ENCODE assay signal across 13 cellular contexts in genomic region chr1:149925751-149926150, GRCh38. TPM values are rescaled to one million over a fixed set of nuclear protein-coding genes. Genes with fewer than 3 reads are reported as not detected.
A peak's percentile ranks its signal among the peaks of the same experiment; 100 is the strongest.
DNase-seq lines count a peak whose midpoint lies in the region; ATAC-seq and TF ChIP-seq lines count a peak whose summit lies in the region.
"Had no signal": no experiment of that assay in that cellular context is flagged by ENCODE, and none has a peak within 500 bp of the region (broad histone marks: within the 10 kb centered on the region; RNA-seq: fewer than 3 reads in every experiment).

No MANE protein-coding gene starts in this region.

- ATAC-seq in activated T-helper 17 cell treated with anti-CD3 and anti-CD28 coated beads, Interleukin-2, amount 50 U/mL, for 72 hours (replicated peaks): no peak
- ATAC-seq in activated CD4-positive, CD25-positive, alpha-beta regulatory T cell treated with anti-CD3 and anti-CD28 coated beads, Interleukin-2, amount 50 U/mL, for 24 hours: no peak

- H3K79me2 ChIP-seq in H9 (ENCODE audit: insufficient read depth, low read length): peaks cover 8% of the 10 kb centered on the region; the same call in 1 of the 2 replicates

- no peaks in the 10 kb centered on the region for H3K27me3 Mint-ChIP-seq in H9 (ENCODE audit: low read depth)
- H3K27me3 Mint-ChIP-seq in activated T-helper 17 cell treated with anti-CD3 and anti-CD28 coated beads, Interleukin-2, amount 50 U/mL, for 72 hours: no peaks in the 10 kb centered on the region
- H3K27me3 Mint-ChIP-seq in mesothelial cell of epicardium (ENCODE audit: low read depth): no peaks in the 10 kb centered on the region

- H3K9me3 ChIP-seq in BLaER1 treated with 17β-estradiol and CSF1 and Interleukin-3, amounts not matched to agents 10 nM and 100 nM (replicated peaks in 1 of 11): no peaks in the 10 kb centered on the region
- no peaks in the 10 kb centered on the region for H3K9me3 ChIP-seq in H9 (ENCODE audit: control insufficient read depth, low read depth, low read length)
- no peaks in the 10 kb centered on the region for H3K9me3 ChIP-seq in HAP-1
- H3K9me3 ChIP-seq in colonic mucosa: no peaks in the 10 kb centered on the region
- H3K9me3 ChIP-seq: ascending aorta, spleen had no signal

- H3K27ac ChIP-seq in BLaER1 treated with 17β-estradiol and CSF1 and Interleukin-3, amounts not matched to agents 10 nM and 100 nM: no peak overlapping the region
- H3K27ac ChIP-seq in H9 (ENCODE audit: insufficient read length, low read depth, low read length) (no peak overlapping the region), colonic mucosa (no peak overlapping the region)
- H3K27ac ChIP-seq: ascending aorta, spleen had no signal

- peaks cover 11% of the 10 kb centered on the region for H3K79me1 ChIP-seq in H9 (ENCODE audit: insufficient read depth, low read depth, low read length, poor library complexity, severe bottlenecking)

- no peak overlapping the region for H2BK20ac ChIP-seq in H9 (ENCODE audit: low read depth, low read length, poor library complexity, severe bottlenecking)

- no peak overlapping the region for H4K91ac ChIP-seq in H9 (ENCODE audit: insufficient read length, low read depth, low read length)

- peaks cover 17 to 26% of the 10 kb centered on the region in 2 experiments for H3K4me1 Mint-ChIP-seq in H9
- peaks cover 30% of the 10 kb centered on the region for H3K4me1 Mint-ChIP-seq in activated T-helper 17 cell treated with anti-CD3 and anti-CD28 coated beads, Interleukin-2, amount 50 U/mL, for 72 hours
- peaks cover 35% of the 10 kb centered on the region for H3K4me1 Mint-ChIP-seq in mesothelial cell of epicardium

- H3K56ac ChIP-seq in H9 (ENCODE audit: insufficient read length, low read depth, low read length): no peak overlapping the region

- peaks cover 35 to 60% (median 45%) of the 10 kb centered on the region in 10 experiments for H3K4me1 ChIP-seq in BLaER1 treated with 17β-estradiol and CSF1 and Interleukin-3, amounts not matched to agents 10 nM and 100 nM
- H3K4me1 ChIP-seq in H9 (ENCODE audit: insufficient read depth, low read length) (peaks cover 2% of the 10 kb centered on the region; the same call in 1 of the 2 replicates), HAP-1 (peaks cover 9% of the 10 kb centered on the region), colonic mucosa (peaks cover 4% of the 10 kb centered on the region)

- no peak overlapping the region for H3K23ac ChIP-seq in H9 (ENCODE audit: insufficient read length, low read depth, low read length)

- H3K36me3 ChIP-seq in BLaER1 treated with 17β-estradiol and CSF1 and Interleukin-3, amounts not matched to agents 10 nM and 100 nM: peaks cover 47 to 59% (median 53%) of the 10 kb centered on the region in 11 experiments
- H3K36me3 ChIP-seq in HAP-1 (replicated peaks) (peaks cover 54% of the 10 kb centered on the region), colonic mucosa (peaks cover 22% of the 10 kb centered on the region)

- intact Hi-C loops in colonic mucosa (cut with DNase I): loop anchor here (2.0 kb wide), 1 partner anchor 35 kb away; no protein-coding TSS in a partner anchor

- H2BK15ac ChIP-seq in H9 (ENCODE audit: low read depth, low read length): no peak overlapping the region

- H3K4me3 ChIP-seq in BLaER1 treated with 17β-estradiol and CSF1 and Interleukin-3, amounts not matched to agents 10 nM and 100 nM: peak overlapping the region; percentile 81 to 97 (median 90); a peak in 16 of 20 replicates
- H3K4me3 ChIP-seq in HAP-1: no peak overlapping the region
- H3K4me3 ChIP-seq in colonic mucosa: no peak overlapping the region

- no peaks in the 10 kb centered on the region; a peak in 1 of 5 replicates for H3K9me3 Mint-ChIP-seq in H9
- no peaks in the 10 kb centered on the region for H3K9me3 Mint-ChIP-seq in activated T-helper 17 cell treated with anti-CD3 and anti-CD28 coated beads, Interleukin-2, amount 50 U/mL, for 72 hours
- H3K9me3 Mint-ChIP-seq in mesothelial cell of epicardium: no peaks in the 10 kb centered on the region

- no peak overlapping the region for H4K5ac ChIP-seq in H9 (ENCODE audit: insufficient read length, low read depth, low read length)

- H3K4ac ChIP-seq in H9 (ENCODE audit: low read depth, low read length): no peak overlapping the region

- peaks cover 11% of the 10 kb centered on the region for H3K23me2 ChIP-seq in H9 (ENCODE audit: insufficient read length, low read depth, low read length, poor library complexity, severe bottlenecking)

- no peak for DNase-seq in H9
- no peak for DNase-seq in mesothelial cell of epicardium (ENCODE audit: low spot score in 2 of 2, unreplicated experiment in 2 of 2)
- no peak for DNase-seq in T-helper 9 cell
- DNase-seq in HAP-1 (ENCODE audit: low spot score in 2 of 2): no peak
- no peak for DNase-seq in colonic mucosa
- DNase-seq: activated CD4-positive, alpha-beta T cell treated with anti-CD3 and anti-CD28 coated beads, Interleukin-2, amount 50 U/mL, for 48 hours; NCI-H1105 treated with DMSO at 0.1 percent for 48 hours; NCI-H510A treated with DMSO at 0.1 percent for 48 hours; spleen had no signal

- no peak overlapping the region for H2BK12ac ChIP-seq in H9 (ENCODE audit: insufficient read length, low read depth, low read length)

- TF ChIP-seq CTCF in H9 (conservative IDR thresholded peaks at IDR 0.05) (no peak), mesothelial cell of epicardium (IDR thresholded peaks at IDR 0.05; ENCODE audit: unreplicated experiment) (no peak), colonic mucosa (IDR thresholded peaks at IDR 0.05) (no peak)

- H3K18ac ChIP-seq in H9 (ENCODE audit: insufficient read length, low read depth, low read length): no peak overlapping the region

- H2BK5ac ChIP-seq in H9 (ENCODE audit: insufficient read length, low read length): no peak overlapping the region

- no peaks in the 10 kb centered on the region for H3K27me3 ChIP-seq in BLaER1 treated with 17β-estradiol and CSF1 and Interleukin-3, amounts not matched to agents 10 nM and 100 nM
- H3K27me3 ChIP-seq in H9 (ENCODE audit: insufficient read depth, low read length): no peaks in the 10 kb centered on the region
- H3K27me3 ChIP-seq in HAP-1 (ENCODE audit: low read depth): no peaks in the 10 kb centered on the region
- H3K27me3 ChIP-seq in colonic mucosa: no peaks in the 10 kb centered on the region
- H3K27me3 ChIP-seq: ascending aorta, spleen had no signal

- peak overlapping the region; percentile 84 to 98 (median 94) for H3K4me2 ChIP-seq in BLaER1 treated with 17β-estradiol and CSF1 and Interleukin-3, amounts not matched to agents 10 nM and 100 nM
- H3K4me2 ChIP-seq in H9 (ENCODE audit: insufficient read depth, insufficient read length, low read length): no peak overlapping the region

- H3K9ac ChIP-seq in BLaER1 treated with 17β-estradiol and CSF1 and Interleukin-3, amounts not matched to agents 10 nM and 100 nM: peak overlapping the region in 7 of 11 experiments; percentile 2 to 91 (median 90); a peak in 7 of 22 replicates
- H3K9ac ChIP-seq in H9 (ENCODE audit: extremely low read depth, insufficient read length, low read length) (no peak overlapping the region), colonic mucosa (ENCODE audit: low read depth in 2 of 2, low read length in 2 of 2) (no peak overlapping the region)

- H3K4me3 Mint-ChIP-seq in H9: peak overlapping the region; percentile 97 to 100
- peak overlapping the region; percentile 99 for H3K4me3 Mint-ChIP-seq in activated T-helper 17 cell treated with anti-CD3 and anti-CD28 coated beads, Interleukin-2, amount 50 U/mL, for 72 hours
- H3K4me3 Mint-ChIP-seq in mesothelial cell of epicardium: peak overlapping the region; percentile 99

- WGBS in H9 (ENCODE audit: extremely low coverage, insufficient read length, low lambda C conversion rate): no CpG with 5 or more reads among the region's 2 CpGs

- H4K8ac ChIP-seq in H9 (replicated peaks; ENCODE audit: insufficient read length, low read depth, low read length): no peak overlapping the region

- no peak overlapping the region for H3K14ac ChIP-seq in H9 (ENCODE audit: insufficient read depth, low read length)

- H3K36me3 Mint-ChIP-seq in H9 (ENCODE audit: insufficient read depth in 1 of 3, low read depth in 3 of 3) (peaks cover 33 to 54% (median 49%) of the 10 kb centered on the region in 3 experiments), mesothelial cell of epicardium (peaks cover 41% of the 10 kb centered on the region)
- H3K36me3 Mint-ChIP-seq in activated T-helper 17 cell treated with anti-CD3 and anti-CD28 coated beads, Interleukin-2, amount 50 U/mL, for 72 hours (ENCODE audit: low read depth): peaks cover 66% of the 10 kb centered on the region

- no peak overlapping the region for H2AFZ ChIP-seq in H9 (ENCODE audit: low read length)

- H2BK120ac ChIP-seq in H9 (ENCODE audit: low read depth, low read length, poor library complexity, severe bottlenecking): no peak overlapping the region

- H3T11ph ChIP-seq in H9 (ENCODE audit: low read length): no peak overlapping the region

- H2AK5ac ChIP-seq in H9 (ENCODE audit: insufficient read length, low read length): no peak overlapping the region

- peaks cover 5 to 51% (median 33%) of the 10 kb centered on the region in 11 experiments; a peak in 17 of 22 replicates for H4K20me1 ChIP-seq in BLaER1 treated with 17β-estradiol and CSF1 and Interleukin-3, amounts not matched to agents 10 nM and 100 nM
- no peaks in the 10 kb centered on the region for H4K20me1 ChIP-seq in H9 (ENCODE audit: control insufficient read depth, insufficient read depth, insufficient read length)

- H3K27ac Mint-ChIP-seq in H9 (no peak overlapping the region), mesothelial cell of epicardium (no peak overlapping the region)
- H3K27ac Mint-ChIP-seq in activated T-helper 17 cell treated with anti-CD3 and anti-CD28 coated beads, Interleukin-2, amount 50 U/mL, for 72 hours: peak overlapping the region; percentile 17

- in situ Hi-C loops in HAP-1 (cut with MboI; ENCODE audit: low sequenced_read_pairs): no loop called here

RNA-seq across cellular contexts. Expression of gene SF3B4, which starts 1.9 kb away (rescaled TPM):
- total RNA-seq in H9 (2021) (123 and 127 TPM in 2 replicates), mesothelial cell of epicardium (68.7 to 72.8 TPM (median 69.2 TPM) in 3 replicates), colonic mucosa (10 to 100 TPM; 42.2 to 66.1 TPM)
- total RNA-seq in activated T-helper 17 cell treated with anti-CD3 and anti-CD28 coated beads, Interleukin-2, amount 50 U/mL, for 72 hours: 10 to 100 TPM; 45.8 to 90.6 TPM

RNA-seq across cellular contexts. Expression of gene SV2A, which starts 8.1 kb away (rescaled TPM):
- total RNA-seq in H9 (2021) (42.4 and 44.4 TPM in 2 replicates), mesothelial cell of epicardium (19.1 to 20.3 TPM (median 19.6 TPM) in 3 replicates), colonic mucosa (1 to 10 TPM in 1 of 2 donors, under 1 TPM in 1; 0.89 to 1.5 TPM)
- 1 to 10 TPM; 5.8 to 7.5 TPM for total RNA-seq in activated T-helper 17 cell treated with anti-CD3 and anti-CD28 coated beads, Interleukin-2, amount 50 U/mL, for 72 hours

RNA-seq across cellular contexts. Expression of gene MTMR11, which starts 10.9 kb away (rescaled TPM):
- total RNA-seq in H9 (2021) (3.9 and 4.0 TPM in 2 replicates), mesothelial cell of epicardium (35.1 to 39.3 TPM (median 37.4 TPM) in 3 replicates), colonic mucosa (100 to 1,000 TPM; 168 to 188 TPM)
- total RNA-seq in activated T-helper 17 cell treated with anti-CD3 and anti-CD28 coated beads, Interleukin-2, amount 50 U/mL, for 72 hours: 1 to 10 TPM; 3.0 to 7.9 TPM

RNA-seq across cellular contexts. Expression of gene BOLA1, which starts 26.4 kb away (rescaled TPM):
- total RNA-seq in H9 (2021) (5.7 and 6.0 TPM in 2 replicates), mesothelial cell of epicardium (11.6 to 12.4 TPM (median 11.7 TPM) in 3 replicates), colonic mucosa (10 to 100 TPM; 12.8 to 21.1 TPM)
- total RNA-seq in activated T-helper 17 cell treated with anti-CD3 and anti-CD28 coated beads, Interleukin-2, amount 50 U/mL, for 72 hours: 10 to 100 TPM; 23.1 to 26.7 TPM

Comparison
In these comparisons a context has a peak if more than half of its experiments do, and no peak if none do; other contexts are left out.
1. H3K4me3 ChIP-seq: peak in BLaER1 treated with 17β-estradiol and CSF1 and Interleukin-3, amounts not matched to agents 10 nM and 100 nM (10 of 10); none in HAP-1 (single experiment) and colonic mucosa (single experiment).
2. H3K9ac ChIP-seq: peak in BLaER1 treated with 17β-estradiol and CSF1 and Interleukin-3, amounts not matched to agents 10 nM and 100 nM (7 of 11); none in H9 (single experiment) and colonic mucosa (0 of 2).
3. Peak in every context shown above with its lines, with median percentiles within 50 percentile points of each other: H3K4me3 Mint-ChIP-seq.